In genomic region chr22:37989146-37990045, GRCh38 we compare ENCODE assay signal across 1 cellular context.
TF ChIP-seq lines count a peak whose summit lies in the region.

No MANE protein-coding gene starts in this region.

TF ChIP-seq in HepG2, 621 proteins besides CTCF, POLR2A, EP300 and RAD21:
- TF ChIP-seq ZNF619 (CRISPR knock-in tag; IDR thresholded peaks at IDR 0.05) (no peak), ZFP62 (CRISPR knock-in tag; IDR thresholded peaks at IDR 0.05) (no peak), ZNF329 (CRISPR knock-in tag; IDR thresholded peaks at IDR 0.05; ENCODE audit: low read depth) (no peak), AHDC1 (CRISPR knock-in tag; IDR thresholded peaks at IDR 0.05; ENCODE audit: borderline replicate concordance) (no peak), CSRNP2 (CRISPR knock-in tag; conservative IDR thresholded peaks at IDR 0.05; ENCODE audit: low read depth) (no peak), RFX5 (IDR thresholded peaks at IDR 0.05; ENCODE audit: low read depth, low read length) (peak; percentile 69), ZBTB7A (CRISPR knock-in tag; IDR thresholded peaks at IDR 0.05) (no peak)
